In genomic region chr12:42277426-42278115, GRCh38 we compare ENCODE assay signal across 29 cellular contexts.
"Had no signal": no experiment of that assay in that cellular context is flagged by ENCODE, and none has a peak within 500 bp of the region (broad histone marks: within the 10 kb centered on the region; RNA-seq: fewer than 3 reads in every experiment).

No MANE protein-coding gene starts in this region.

- H2AFZ ChIP-seq: hepatocyte had no signal

- H3K36me3 Mint-ChIP-seq: memory B cell, type B pancreatic cell had no signal

- H3K79me2 ChIP-seq: hepatocyte had no signal

- H3K27me3 ChIP-seq: esophagus squamous epithelium, gastroesophageal sphincter, heart left ventricle, hepatocyte, right atrium auricular region, stomach, thyroid gland had no signal

- H3K4me2 ChIP-seq: hepatocyte, smooth muscle cell had no signal

- H3K27ac Mint-ChIP-seq: effector memory CD8-positive, alpha-beta T cell; memory B cell; nephron progenitor cell; type B pancreatic cell had no signal

- H3K27me3 Mint-ChIP-seq: type B pancreatic cell had no signal

- H3K9me3 ChIP-seq: gastroesophageal sphincter, heart left ventricle, mucosa of descending colon, prostate gland, right atrium auricular region, thyroid gland had no signal

- H3K36me3 ChIP-seq: esophagus squamous epithelium, gastroesophageal sphincter, heart left ventricle, prostate gland, right atrium auricular region, stomach, thyroid gland had no signal

- DNase-seq: cerebellar nuclear complex; cortex of kidney; effector memory CD8-positive, alpha-beta T cell; erythroblast; esophagus squamous epithelium; foreskin keratinocyte; heart left ventricle; kidney; mucosa of descending colon; naive thymus-derived CD4-positive, alpha-beta T cell; nephron progenitor cell; nucleus accumbens; stimulated activated CD4-positive, alpha-beta T cell treated with anti-CD3 and anti-CD28 coated beads, Interleukin-12 subunit alpha, Interleukin-12 subunit beta, amount 100 ng/mL, for 4 hours; stimulated activated CD4-positive, alpha-beta T cell treated with anti-CD3 and anti-CD28 coated beads, Interleukin-1b, Interleukin-23, amount 100 ng/mL, for 48 hours; stimulated activated CD4-positive, alpha-beta T cell treated with anti-CD3 and anti-CD28 coated beads, Interleukin-4, amount 100 ng/mL, for 1 hour; stimulated activated CD8-positive, alpha-beta memory T cell treated with anti-CD3 and anti-CD28 coated beads, Interleukin-4, amount 100 ng/mL, for 48 hours; stimulated activated naive CD4-positive, alpha-beta T cell; stomach; thyroid gland had no signal

- H3K4me3 ChIP-seq: esophagus squamous epithelium, gastroesophageal sphincter, heart left ventricle, hepatocyte, lung, mucosa of descending colon, prostate gland, right atrium auricular region, smooth muscle cell, stomach, thyroid gland had no signal

- H3K4me3 Mint-ChIP-seq: effector memory CD8-positive, alpha-beta T cell; memory B cell; naive thymus-derived CD4-positive, alpha-beta T cell; nephron progenitor cell; type B pancreatic cell had no signal

- H3K4me1 ChIP-seq: esophagus squamous epithelium, foreskin keratinocyte, gastroesophageal sphincter, prostate gland, right atrium auricular region, thyroid gland had no signal

- H3K9me3 Mint-ChIP-seq: type B pancreatic cell had no signal

- ATAC-seq: effector memory CD8-positive, alpha-beta T cell; foreskin keratinocyte; gastroesophageal sphincter; heart left ventricle; left lobe of liver; mucosa of descending colon; naive thymus-derived CD4-positive, alpha-beta T cell; sciatic nerve had no signal

- H3K4me1 Mint-ChIP-seq: memory B cell; naive thymus-derived CD4-positive, alpha-beta T cell had no signal

- H3K27ac ChIP-seq: esophagus squamous epithelium, foreskin keratinocyte, gastroesophageal sphincter, heart left ventricle, hepatocyte, prostate gland, right atrium auricular region, stomach, thyroid gland had no signal
